Comparison of ENCODE assay signal across 1 cellular context in the genomic region with DNA sequence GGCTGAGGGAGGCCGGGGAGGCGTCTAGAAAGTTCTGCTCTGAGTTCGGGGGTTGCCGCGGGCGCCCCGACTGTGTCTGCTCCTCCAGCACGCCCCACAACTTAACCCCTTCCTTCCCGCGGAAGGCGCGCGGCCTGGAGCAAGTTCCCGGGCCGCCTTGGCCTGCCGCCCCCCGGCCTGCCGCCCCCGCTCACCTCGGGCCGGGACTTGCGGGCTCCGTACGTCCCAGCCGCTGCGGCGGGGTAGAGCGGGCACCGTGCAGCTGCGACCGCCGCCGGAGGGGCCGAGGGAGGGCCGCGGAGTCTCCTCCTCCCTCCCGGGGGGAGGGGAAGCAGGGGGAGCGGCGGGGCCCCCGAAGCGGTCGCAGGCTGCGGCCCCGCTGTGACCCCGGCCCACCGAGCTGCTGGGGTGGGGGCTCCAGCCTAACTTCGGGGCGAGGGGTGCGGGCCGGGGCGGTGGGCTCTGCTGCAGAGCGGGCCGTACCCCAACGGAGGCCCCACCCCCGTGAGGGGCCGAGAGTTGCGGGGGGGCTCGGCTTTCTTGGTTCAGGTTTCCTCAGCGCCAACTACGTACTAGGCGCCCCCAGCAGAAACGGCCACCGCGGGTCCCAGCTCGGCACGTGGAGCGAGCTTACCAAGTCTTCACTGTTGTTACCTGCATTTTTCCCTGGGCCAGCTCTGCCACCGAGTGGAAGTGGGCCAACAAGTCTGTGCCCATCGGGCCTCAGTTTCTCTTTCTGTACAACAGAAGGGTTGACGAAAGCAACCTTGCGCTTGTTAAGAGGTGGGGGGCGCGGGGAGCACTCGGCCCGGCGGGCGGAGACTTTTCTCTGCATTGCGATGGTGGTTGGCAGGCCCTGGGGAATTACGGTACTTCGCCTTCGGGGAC.
TF ChIP-seq lines count a peak whose summit lies in the region.

A gene (minus strand): TSS at position 266 of the 888 bp plus-strand sequence. CDS start 7,394 bp downstream, outside the sequence.

TF ChIP-seq in K562, 482 proteins besides CTCF, POLR2A, EP300 and RAD21 (continued from another document and continues in another):
- TF ChIP-seq, protein P1, sequence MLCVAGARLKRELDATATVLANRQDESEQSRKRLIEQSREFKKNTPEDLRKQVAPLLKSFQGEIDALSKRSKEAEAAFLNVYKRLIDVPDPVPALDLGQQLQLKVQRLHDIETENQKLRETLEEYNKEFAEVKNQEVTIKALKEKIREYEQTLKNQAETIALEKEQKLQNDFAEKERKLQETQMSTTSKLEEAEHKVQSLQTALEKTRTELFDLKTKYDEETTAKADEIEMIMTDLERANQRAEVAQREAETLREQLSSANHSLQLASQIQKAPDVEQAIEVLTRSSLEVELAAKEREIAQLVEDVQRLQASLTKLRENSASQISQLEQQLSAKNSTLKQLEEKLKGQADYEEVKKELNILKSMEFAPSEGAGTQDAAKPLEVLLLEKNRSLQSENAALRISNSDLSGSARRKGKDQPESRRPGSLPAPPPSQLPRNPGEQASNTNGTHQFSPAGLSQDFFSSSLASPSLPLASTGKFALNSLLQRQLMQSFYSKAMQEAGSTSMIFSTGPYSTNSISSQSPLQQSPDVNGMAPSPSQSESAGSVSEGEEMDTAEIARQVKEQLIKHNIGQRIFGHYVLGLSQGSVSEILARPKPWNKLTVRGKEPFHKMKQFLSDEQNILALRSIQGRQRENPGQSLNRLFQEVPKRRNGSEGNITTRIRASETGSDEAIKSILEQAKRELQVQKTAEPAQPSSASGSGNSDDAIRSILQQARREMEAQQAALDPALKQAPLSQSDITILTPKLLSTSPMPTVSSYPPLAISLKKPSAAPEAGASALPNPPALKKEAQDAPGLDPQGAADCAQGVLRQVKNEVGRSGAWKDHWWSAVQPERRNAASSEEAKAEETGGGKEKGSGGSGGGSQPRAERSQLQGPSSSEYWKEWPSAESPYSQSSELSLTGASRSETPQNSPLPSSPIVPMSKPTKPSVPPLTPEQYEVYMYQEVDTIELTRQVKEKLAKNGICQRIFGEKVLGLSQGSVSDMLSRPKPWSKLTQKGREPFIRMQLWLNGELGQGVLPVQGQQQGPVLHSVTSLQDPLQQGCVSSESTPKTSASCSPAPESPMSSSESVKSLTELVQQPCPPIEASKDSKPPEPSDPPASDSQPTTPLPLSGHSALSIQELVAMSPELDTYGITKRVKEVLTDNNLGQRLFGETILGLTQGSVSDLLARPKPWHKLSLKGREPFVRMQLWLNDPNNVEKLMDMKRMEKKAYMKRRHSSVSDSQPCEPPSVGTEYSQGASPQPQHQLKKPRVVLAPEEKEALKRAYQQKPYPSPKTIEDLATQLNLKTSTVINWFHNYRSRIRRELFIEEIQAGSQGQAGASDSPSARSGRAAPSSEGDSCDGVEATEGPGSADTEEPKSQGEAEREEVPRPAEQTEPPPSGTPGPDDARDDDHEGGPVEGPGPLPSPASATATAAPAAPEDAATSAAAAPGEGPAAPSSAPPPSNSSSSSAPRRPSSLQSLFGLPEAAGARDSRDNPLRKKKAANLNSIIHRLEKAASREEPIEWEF (CRISPR knock-in tag; IDR thresholded peaks at IDR 0.05), result no peak
- TF ChIP-seq ZBTB1 (CRISPR knock-in tag; IDR thresholded peaks at IDR 0.05; ENCODE audit: borderline replicate concordance, low read depth), result peak; percentile 35; the same call in 1 of the 2 replicates
- peak; percentile 73; the same call in 1 of the 2 replicates for TF ChIP-seq ZNF76 (CRISPR knock-in tag; IDR thresholded peaks at IDR 0.05; ENCODE audit: borderline replicate concordance)
- TF ChIP-seq HNRNPK (IDR thresholded peaks at IDR 0.05; ENCODE audit: low read depth, low read length, poor library complexity, severe bottlenecking), result no peak
- TF ChIP-seq XRCC4 (IDR thresholded peaks at IDR 0.05; ENCODE audit: extremely low read depth, insufficient read depth, insufficient read length), result no peak
- TF ChIP-seq ZNF23 (CRISPR knock-in tag; IDR thresholded peaks at IDR 0.05), result no peak
- TF ChIP-seq ZFX (CRISPR knock-in tag; IDR thresholded peaks at IDR 0.05), result peak; percentile 77
- no peak for TF ChIP-seq ADNP (tag; IDR thresholded peaks at IDR 0.05)
- no peak for TF ChIP-seq ZBTB8A (IDR thresholded peaks at IDR 0.05; ENCODE audit: partially characterized antibody)
- TF ChIP-seq TOE1 (IDR thresholded peaks at IDR 0.05; ENCODE audit: borderline replicate concordance), result no peak
- TF ChIP-seq TOE1 (CRISPR knock-in tag; IDR thresholded peaks at IDR 0.05; ENCODE audit: borderline replicate concordance, low read depth), result no peak
- TF ChIP-seq GABPA (tag; conservative IDR thresholded peaks at IDR 0.05; ENCODE audit: low read depth), result 0 out of 2 replicates have a peak, but pooled peaks have one; percentile 33
- TF ChIP-seq ZNF41 (CRISPR knock-in tag; conservative IDR thresholded peaks at IDR 0.05), result no peak
- TF ChIP-seq, protein P2, sequence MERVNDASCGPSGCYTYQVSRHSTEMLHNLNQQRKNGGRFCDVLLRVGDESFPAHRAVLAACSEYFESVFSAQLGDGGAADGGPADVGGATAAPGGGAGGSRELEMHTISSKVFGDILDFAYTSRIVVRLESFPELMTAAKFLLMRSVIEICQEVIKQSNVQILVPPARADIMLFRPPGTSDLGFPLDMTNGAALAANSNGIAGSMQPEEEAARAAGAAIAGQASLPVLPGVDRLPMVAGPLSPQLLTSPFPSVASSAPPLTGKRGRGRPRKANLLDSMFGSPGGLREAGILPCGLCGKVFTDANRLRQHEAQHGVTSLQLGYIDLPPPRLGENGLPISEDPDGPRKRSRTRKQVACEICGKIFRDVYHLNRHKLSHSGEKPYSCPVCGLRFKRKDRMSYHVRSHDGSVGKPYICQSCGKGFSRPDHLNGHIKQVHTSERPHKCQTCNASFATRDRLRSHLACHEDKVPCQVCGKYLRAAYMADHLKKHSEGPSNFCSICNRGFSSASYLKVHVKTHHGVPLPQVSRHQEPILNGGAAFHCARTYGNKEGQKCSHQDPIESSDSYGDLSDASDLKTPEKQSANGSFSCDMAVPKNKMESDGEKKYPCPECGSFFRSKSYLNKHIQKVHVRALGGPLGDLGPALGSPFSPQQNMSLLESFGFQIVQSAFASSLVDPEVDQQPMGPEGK (CRISPR knock-in tag; IDR thresholded peaks at IDR 0.05; ENCODE audit: borderline replicate concordance), result no peak
- no peak for TF ChIP-seq MAFF (IDR thresholded peaks at IDR 0.05; ENCODE audit: low read length)
- no peak for TF ChIP-seq ZNF24 (IDR thresholded peaks at IDR 0.05)
- no peak for TF ChIP-seq ZNF12 (CRISPR knock-in tag; IDR thresholded peaks at IDR 0.05)
- TF ChIP-seq, protein P3, sequence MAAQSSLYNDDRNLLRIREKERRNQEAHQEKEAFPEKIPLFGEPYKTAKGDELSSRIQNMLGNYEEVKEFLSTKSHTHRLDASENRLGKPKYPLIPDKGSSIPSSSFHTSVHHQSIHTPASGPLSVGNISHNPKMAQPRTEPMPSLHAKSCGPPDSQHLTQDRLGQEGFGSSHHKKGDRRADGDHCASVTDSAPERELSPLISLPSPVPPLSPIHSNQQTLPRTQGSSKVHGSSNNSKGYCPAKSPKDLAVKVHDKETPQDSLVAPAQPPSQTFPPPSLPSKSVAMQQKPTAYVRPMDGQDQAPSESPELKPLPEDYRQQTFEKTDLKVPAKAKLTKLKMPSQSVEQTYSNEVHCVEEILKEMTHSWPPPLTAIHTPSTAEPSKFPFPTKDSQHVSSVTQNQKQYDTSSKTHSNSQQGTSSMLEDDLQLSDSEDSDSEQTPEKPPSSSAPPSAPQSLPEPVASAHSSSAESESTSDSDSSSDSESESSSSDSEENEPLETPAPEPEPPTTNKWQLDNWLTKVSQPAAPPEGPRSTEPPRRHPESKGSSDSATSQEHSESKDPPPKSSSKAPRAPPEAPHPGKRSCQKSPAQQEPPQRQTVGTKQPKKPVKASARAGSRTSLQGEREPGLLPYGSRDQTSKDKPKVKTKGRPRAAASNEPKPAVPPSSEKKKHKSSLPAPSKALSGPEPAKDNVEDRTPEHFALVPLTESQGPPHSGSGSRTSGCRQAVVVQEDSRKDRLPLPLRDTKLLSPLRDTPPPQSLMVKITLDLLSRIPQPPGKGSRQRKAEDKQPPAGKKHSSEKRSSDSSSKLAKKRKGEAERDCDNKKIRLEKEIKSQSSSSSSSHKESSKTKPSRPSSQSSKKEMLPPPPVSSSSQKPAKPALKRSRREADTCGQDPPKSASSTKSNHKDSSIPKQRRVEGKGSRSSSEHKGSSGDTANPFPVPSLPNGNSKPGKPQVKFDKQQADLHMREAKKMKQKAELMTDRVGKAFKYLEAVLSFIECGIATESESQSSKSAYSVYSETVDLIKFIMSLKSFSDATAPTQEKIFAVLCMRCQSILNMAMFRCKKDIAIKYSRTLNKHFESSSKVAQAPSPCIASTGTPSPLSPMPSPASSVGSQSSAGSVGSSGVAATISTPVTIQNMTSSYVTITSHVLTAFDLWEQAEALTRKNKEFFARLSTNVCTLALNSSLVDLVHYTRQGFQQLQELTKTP (IDR thresholded peaks at IDR 0.05; ENCODE audit: low read depth in 1 of 2, partially characterized antibody in 2 of 2), result no peak
- TF ChIP-seq, protein P4, sequence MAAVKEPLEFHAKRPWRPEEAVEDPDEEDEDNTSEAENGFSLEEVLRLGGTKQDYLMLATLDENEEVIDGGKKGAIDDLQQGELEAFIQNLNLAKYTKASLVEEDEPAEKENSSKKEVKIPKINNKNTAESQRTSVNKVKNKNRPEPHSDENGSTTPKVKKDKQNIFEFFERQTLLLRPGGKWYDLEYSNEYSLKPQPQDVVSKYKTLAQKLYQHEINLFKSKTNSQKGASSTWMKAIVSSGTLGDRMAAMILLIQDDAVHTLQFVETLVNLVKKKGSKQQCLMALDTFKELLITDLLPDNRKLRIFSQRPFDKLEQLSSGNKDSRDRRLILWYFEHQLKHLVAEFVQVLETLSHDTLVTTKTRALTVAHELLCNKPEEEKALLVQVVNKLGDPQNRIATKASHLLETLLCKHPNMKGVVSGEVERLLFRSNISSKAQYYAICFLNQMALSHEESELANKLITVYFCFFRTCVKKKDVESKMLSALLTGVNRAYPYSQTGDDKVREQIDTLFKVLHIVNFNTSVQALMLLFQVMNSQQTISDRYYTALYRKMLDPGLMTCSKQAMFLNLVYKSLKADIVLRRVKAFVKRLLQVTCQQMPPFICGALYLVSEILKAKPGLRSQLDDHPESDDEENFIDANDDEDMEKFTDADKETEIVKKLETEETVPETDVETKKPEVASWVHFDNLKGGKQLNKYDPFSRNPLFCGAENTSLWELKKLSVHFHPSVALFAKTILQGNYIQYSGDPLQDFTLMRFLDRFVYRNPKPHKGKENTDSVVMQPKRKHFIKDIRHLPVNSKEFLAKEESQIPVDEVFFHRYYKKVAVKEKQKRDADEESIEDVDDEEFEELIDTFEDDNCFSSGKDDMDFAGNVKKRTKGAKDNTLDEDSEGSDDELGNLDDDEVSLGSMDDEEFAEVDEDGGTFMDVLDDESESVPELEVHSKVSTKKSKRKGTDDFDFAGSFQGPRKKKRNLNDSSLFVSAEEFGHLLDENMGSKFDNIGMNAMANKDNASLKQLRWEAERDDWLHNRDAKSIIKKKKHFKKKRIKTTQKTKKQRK (IDR thresholded peaks at IDR 0.05; ENCODE audit: borderline replicate concordance, low read depth, low read length), result no peak
- peak; percentile 24; the same call in 1 of the 2 replicates for TF ChIP-seq NFIC (IDR thresholded peaks at IDR 0.05)
- no peak for TF ChIP-seq ZNF589 (CRISPR knock-in tag; IDR thresholded peaks at IDR 0.05; ENCODE audit: low read depth)
- TF ChIP-seq MEF2A (IDR thresholded peaks at IDR 0.05; ENCODE audit: control insufficient read depth, low read depth, low read length), result no peak
- peak; percentile 65; the same call in 1 of the 2 replicates for TF ChIP-seq PHF8 (IDR thresholded peaks at IDR 0.05; ENCODE audit: borderline replicate concordance, low read length)
- no peak for TF ChIP-seq SMC3 (conservative IDR thresholded peaks at IDR 0.05; ENCODE audit: insufficient read depth, low read depth, low read length)
- TF ChIP-seq, protein P5, sequence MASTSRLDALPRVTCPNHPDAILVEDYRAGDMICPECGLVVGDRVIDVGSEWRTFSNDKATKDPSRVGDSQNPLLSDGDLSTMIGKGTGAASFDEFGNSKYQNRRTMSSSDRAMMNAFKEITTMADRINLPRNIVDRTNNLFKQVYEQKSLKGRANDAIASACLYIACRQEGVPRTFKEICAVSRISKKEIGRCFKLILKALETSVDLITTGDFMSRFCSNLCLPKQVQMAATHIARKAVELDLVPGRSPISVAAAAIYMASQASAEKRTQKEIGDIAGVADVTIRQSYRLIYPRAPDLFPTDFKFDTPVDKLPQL (IDR thresholded peaks at IDR 0.05; ENCODE audit: extremely low read depth, insufficient read length), result no peak
- TF ChIP-seq POLR2B (IDR thresholded peaks at IDR 0.05; ENCODE audit: low read depth, partially characterized antibody), result no peak
- TF ChIP-seq DMBX1 (CRISPR knock-in tag; IDR thresholded peaks at IDR 0.05; ENCODE audit: borderline replicate concordance), result 0 out of 2 replicates have a peak, but pooled peaks have one; percentile 46
- peak; percentile 61 for TF ChIP-seq RBBP5 (IDR thresholded peaks at IDR 0.05; ENCODE audit: borderline replicate concordance, insufficient read depth, low read length, poor library complexity, severe bottlenecking)
- TF ChIP-seq, protein P6, sequence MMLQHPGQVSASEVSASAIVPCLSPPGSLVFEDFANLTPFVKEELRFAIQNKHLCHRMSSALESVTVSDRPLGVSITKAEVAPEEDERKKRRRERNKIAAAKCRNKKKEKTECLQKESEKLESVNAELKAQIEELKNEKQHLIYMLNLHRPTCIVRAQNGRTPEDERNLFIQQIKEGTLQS (IDR thresholded peaks at IDR 0.05), result no peak
- TF ChIP-seq, protein P6 (CRISPR knock-in tag; conservative IDR thresholded peaks at IDR 0.05), result no peak
- 0 out of 2 replicates have a peak, but pooled peaks have one; percentile 13 for TF ChIP-seq ZNF282 (CRISPR knock-in tag; IDR thresholded peaks at IDR 0.05)
- no peak for TF ChIP-seq JUND (IDR thresholded peaks at IDR 0.05; ENCODE audit: borderline replicate concordance, low read depth, low read length)
- no peak for TF ChIP-seq JUND (tag; IDR thresholded peaks at IDR 0.05; ENCODE audit: borderline replicate concordance, low read depth, low read length)
- peak; percentile 50; the same call in 1 of the 2 replicates for TF ChIP-seq GTF2A2 (tag; IDR thresholded peaks at IDR 0.05)
- no peak for TF ChIP-seq NCOA2 (IDR thresholded peaks at IDR 0.05; ENCODE audit: partially characterized antibody in 2 of 2)
- TF ChIP-seq ARNT (IDR thresholded peaks at IDR 0.05), result no peak
- TF ChIP-seq FOS (IDR thresholded peaks at IDR 0.05; ENCODE audit: extremely low read depth, insufficient read length), result no peak
- TF ChIP-seq KLF6 (CRISPR knock-in tag; IDR thresholded peaks at IDR 0.05; ENCODE audit: borderline replicate concordance), result no peak
- no peak; the same call in 1 of the 2 replicates for TF ChIP-seq ERF (CRISPR knock-in tag; IDR thresholded peaks at IDR 0.05)
- TF ChIP-seq, protein P7, sequence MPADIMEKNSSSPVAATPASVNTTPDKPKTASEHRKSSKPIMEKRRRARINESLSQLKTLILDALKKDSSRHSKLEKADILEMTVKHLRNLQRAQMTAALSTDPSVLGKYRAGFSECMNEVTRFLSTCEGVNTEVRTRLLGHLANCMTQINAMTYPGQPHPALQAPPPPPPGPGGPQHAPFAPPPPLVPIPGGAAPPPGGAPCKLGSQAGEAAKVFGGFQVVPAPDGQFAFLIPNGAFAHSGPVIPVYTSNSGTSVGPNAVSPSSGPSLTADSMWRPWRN (IDR thresholded peaks at IDR 0.05; ENCODE audit: low read depth), result no peak
- no peak for TF ChIP-seq NCOA1 (IDR thresholded peaks at IDR 0.05; ENCODE audit: low read depth)
